In genomic region chr1:180167721-180168467, GRCh38 we compare ENCODE assay signal across 8 cellular contexts. TPM values are rescaled to one million over a fixed set of nuclear protein-coding genes. Genes with fewer than 3 reads are reported as not detected.
DNase-seq lines count a peak whose midpoint lies in the region; ATAC-seq and TF ChIP-seq lines count a peak whose summit lies in the region.
"Had no signal": no experiment of that assay in that cellular context is flagged by ENCODE, and none has a peak within 500 bp of the region (broad histone marks: within the 10 kb centered on the region; RNA-seq: fewer than 3 reads in every experiment).

No MANE protein-coding gene starts in this region.

- H2AFZ ChIP-seq in smooth muscle cell (ENCODE audit: low read depth), result no peak overlapping the region

- H3K27me3 ChIP-seq in Panc1 (ENCODE audit: control insufficient read depth, insufficient read depth, low read length) (no peaks in the 10 kb centered on the region), right atrium auricular region (no peaks in the 10 kb centered on the region), smooth muscle cell (ENCODE audit: low read depth) (no peaks in the 10 kb centered on the region), BE2C (no peaks in the 10 kb centered on the region)

- H3K4me2 ChIP-seq in smooth muscle cell, result no peak overlapping the region

- H3K9ac ChIP-seq in smooth muscle cell (ENCODE audit: low read depth), result no peak overlapping the region

- H3F3A ChIP-seq in smooth muscle cell (ENCODE audit: low read depth), result no peaks in the 10 kb centered on the region

- ATAC-seq in Panc1, result peak; percentile 70

- peak; percentile 98 for DNase-seq in HT-29 (ENCODE audit: low spot score)
- DNase-seq in Panc1 (ENCODE audit: low read depth, low spot score), result no peak
- DNase-seq in right atrium auricular region (ENCODE audit: low spot score), result no peak
- DNase-seq in smooth muscle cell (lab: John Stamatoyannopoulos, UW; ENCODE audit: unreplicated experiment), result no peak
- DNase-seq in BE2C, result no peak
- no peak for DNase-seq in germinal center (ENCODE audit: low spot score)
- no peak for DNase-seq in NCI-H748 treated with DMSO at 0.1 percent for 48 hours (lab: John Stamatoyannopoulos, UW)
- DNase-seq: midbrain had no signal

- no peak overlapping the region for H3K27ac ChIP-seq in Panc1 (ENCODE audit: low read length)
- H3K27ac ChIP-seq in right atrium auricular region, result peak overlapping the region; percentile 86 to 91
- peak overlapping the region; percentile 40 for H3K27ac ChIP-seq in smooth muscle cell (ENCODE audit: low read depth)

- intact Hi-C loops in Panc1 (cut with micrococcal nuclease; ENCODE audit: unreplicated experiment), result no loop called here

- H3K4me1 ChIP-seq in Panc1 (ENCODE audit: control insufficient read depth, insufficient read depth, low read length), result peaks cover 4% of the 10 kb centered on the region; the same call in 1 of the 2 replicates
- H3K4me1 ChIP-seq in right atrium auricular region, result peaks cover 0 to 71% of the 10 kb centered on the region in 2 donors
- peaks cover 5% of the 10 kb centered on the region for H3K4me1 ChIP-seq in smooth muscle cell (ENCODE audit: low read depth)
- peaks cover 22% of the 10 kb centered on the region for H3K4me1 ChIP-seq in BE2C

- no peaks in the 10 kb centered on the region for H3K9me3 ChIP-seq in Panc1 (ENCODE audit: control insufficient read depth, insufficient read depth, low read depth, low read length)
- no peaks in the 10 kb centered on the region for H3K9me3 ChIP-seq in right atrium auricular region
- no peaks in the 10 kb centered on the region for H3K9me3 ChIP-seq in smooth muscle cell (replicated peaks; ENCODE audit: low read depth)
- H3K9me3 ChIP-seq in BE2C, result no peaks in the 10 kb centered on the region

- H3K4me3 ChIP-seq in Panc1 (ENCODE audit: low read depth in 2 of 2, low read length in 2 of 2), result no peak overlapping the region
- no peak overlapping the region for H3K4me3 ChIP-seq in right atrium auricular region
- H3K4me3 ChIP-seq in smooth muscle cell, result no peak overlapping the region
- H3K4me3 ChIP-seq in BE2C (ENCODE audit: low read depth, low read length), result no peak overlapping the region

- TF ChIP-seq CTCF in Panc1 (IDR thresholded peaks at IDR 0.05) (no peak), right atrium auricular region (IDR thresholded peaks at IDR 0.05) (no peak), smooth muscle cell (IDR thresholded peaks at IDR 0.05; ENCODE audit: borderline replicate concordance, insufficient read depth, poor library complexity, severe bottlenecking) (no peak), BE2C (IDR thresholded peaks at IDR 0.05; ENCODE audit: low read depth, low read length) (no peak)

- H3K36me3 ChIP-seq in Panc1 (ENCODE audit: control insufficient read depth, insufficient read depth, low read length) (no peaks in the 10 kb centered on the region; the same call in 1 of the 2 replicates), right atrium auricular region (peaks cover 7% of the 10 kb centered on the region), smooth muscle cell (ENCODE audit: low read depth) (no peaks in the 10 kb centered on the region), BE2C (no peaks in the 10 kb centered on the region)

- H4K20me1 ChIP-seq in smooth muscle cell (ENCODE audit: low read depth), result peaks cover 33% of the 10 kb centered on the region

- POLR2A ChIA-PET in Panc1 (lab: Charles Lee), result no interaction called here

- no TSS peak for BruUV-seq in Panc1 (replicated peaks; lab: Mats Ljungman, UMichigan)

- CTCF ChIA-PET in Panc1 (lab: Charles Lee), result interaction anchor here (0.5 to 1.0 kb wide), 4 partner anchors 11 to 260 kb away, joined by 3 to 11 read pairs (median 6); partner anchors contain the start of gene QSOX1

- 64% methylated on average over 13 of the region's 13 CpGs for WGBS in smooth muscle cell (ENCODE audit: low lambda C conversion rate)

- in situ Hi-C loops in Panc1 (cut with HindIII; ENCODE audit: low pct_unique_long_range_greater_than_20kb, low sequenced_read_pairs), result no loop called here

- peaks cover 9% of the 10 kb centered on the region for H3K79me2 ChIP-seq in smooth muscle cell (ENCODE audit: low read depth)

RNA-seq across cellular contexts. Expression of gene QSOX1, which starts 13.2 kb away (rescaled TPM):
- total RNA-seq in HT-29 (2014; rRNA removed; shearing (Covaris generic)), result 95.9 and 99.4 TPM in 2 replicates
- total RNA-seq in Panc1 (2021; ENCODE audit: unreplicated experiment) (152 TPM), right atrium auricular region (100 to 1,000 TPM; 199 to 332 TPM), smooth muscle cell (71.5 and 74.2 TPM in 2 replicates)
- polyA plus RNA-seq in Panc1 (2012; ENCODE audit: insufficient read length), result 170 TPM
- 75.8 and 91.2 TPM in 2 replicates for polyA plus RNA-seq in smooth muscle cell
- 151 TPM for polyA plus RNA-seq in BE2C (2012; ENCODE audit: insufficient read depth, insufficient read length, low read depth)
